ENCODE assay signal across 36 cellular contexts in genomic region chr9:132955768-132956167, GRCh38. TPM values are rescaled to one million over a fixed set of nuclear protein-coding genes. Genes with fewer than 3 reads are reported as not detected.
"Had no signal": no experiment of that assay in that cellular context is flagged by ENCODE, and none has a peak within 500 bp of the region (broad histone marks: within the 10 kb centered on the region; RNA-seq: fewer than 3 reads in every experiment).

No MANE protein-coding gene starts in this region.

- DNase-seq: activated effector memory CD4-positive, alpha-beta T cell treated with anti-CD3 and anti-CD28 coated beads, Interleukin-2, amount 50 U/mL, for 16 hours; activated effector memory CD4-positive, alpha-beta T cell treated with Interleukin-2 at 50 U/mL for 16 hours; activated gamma-delta T cell; activated gamma-delta T cell treated with Interleukin-2 at 50 U/mL for 16 hours; activated naive CD4-positive, alpha-beta T cell; activated naive CD4-positive, alpha-beta T cell treated with anti-CD3 and anti-CD28 coated beads for 36 hours; activated naive CD4-positive, alpha-beta T cell treated with anti-CD3 and anti-CD28 coated beads, Interleukin-2, amount 10 ng/mL, durations not matched to agents 7 days and 5 days; activated naive CD4-positive, alpha-beta T cell treated with anti-CD3 and anti-CD28 coated beads, Interleukin-2, amount 50 U/mL, for 16 hours; activated naive CD4-positive, alpha-beta T cell treated with Interleukin-2 at 50 U/mL for 16 hours; activated naive CD8-positive, alpha-beta T cell treated with anti-CD3 and anti-CD28 coated beads for 36 hours; activated naive CD8-positive, alpha-beta T cell treated with anti-CD3 and anti-CD28 coated beads, Interleukin-2, amount 10 ng/mL, durations not matched to agents 7 days and 5 days; activated naive CD8-positive, alpha-beta T cell treated with anti-CD3 and anti-CD28 coated beads, Interleukin-2, amount 50 U/mL, for 24 hours; activated T-cell treated with anti-CD3 and anti-CD28 coated beads, Interleukin-2, amount 50 U/mL, for 1 hour; activated T-cell treated with anti-CD3 and anti-CD28 coated beads, Interleukin-2, amount 50 U/mL, for 24 hours; activated T-cell treated with anti-CD3 and anti-CD28 coated beads, Interleukin-2, amount 50 U/mL, for 4 hours; activated T-cell treated with anti-CD3 and anti-CD28 coated beads, Interleukin-2, amount 50 U/mL, for 48 hours; activated T-cell treated with anti-CD3 and anti-CD28 coated beads, Interleukin-2, amount 50 U/mL, for 72 hours; adrenal gland; amniotic stem cell; amygdala; anterior cingulate cortex; aorta; body of pancreas; brain microvascular endothelial cell; central memory CD4-positive, alpha-beta T cell; cerebellar nuclear complex had no signal

- H3K27me3 ChIP-seq: adrenal gland, ascending aorta, body of pancreas, brain microvascular endothelial cell, breast epithelium, cardiac muscle cell had no signal

- H3K9me3 ChIP-seq: adrenal gland had no signal

- H3K4me1 ChIP-seq: adrenal gland, ascending aorta, body of pancreas, breast epithelium had no signal

- H3K36me3 ChIP-seq: adrenal gland, ascending aorta, brain microvascular endothelial cell, breast epithelium, cardiac muscle cell had no signal

- H3K4me3 ChIP-seq: adrenal gland, ascending aorta, body of pancreas, breast epithelium, cardiac muscle cell had no signal

- H3K27ac ChIP-seq: adrenal gland, ascending aorta, body of pancreas, brain microvascular endothelial cell, breast epithelium, cardiac muscle cell had no signal

RNA-seq across cellular contexts. Expression of gene GFI1B, which starts 22.7 kb away (rescaled TPM):
- total RNA-seq: activated naive CD4-positive, alpha-beta T cell treated with anti-CD3 and anti-CD28 coated beads for 36 hours; activated naive CD8-positive, alpha-beta T cell treated with anti-CD3 and anti-CD28 coated beads for 36 hours; activated naive CD8-positive, alpha-beta T cell treated with anti-CD3 and anti-CD28 coated beads, Interleukin-2, amount 10 ng/mL, durations not matched to agents 7 days and 5 days; activated T-helper 1 cell treated with anti-CD3 and anti-CD28 coated beads, Interleukin-12 subunit alpha, Interleukin-12 subunit beta, Interleukin-2, Interleukin-4 antibody, amounts not matched to agents 30 ng/mL and 10 ng/mL and 1 ng/mL, durations not matched to agents 14 hours and 24 hours and 36 hours; activated T-helper 17 cell treated with anti-CD3 and anti-CD28 coated beads, Interleukin-2, amount 50 U/mL, for 72 hours; activated T-helper 2 cell treated with anti-CD3 and anti-CD28 coated beads, Interferon-gamma antibody, Interleukin-2, Interleukin-4, amounts not matched to agents 10 μg/mL and 5 μg/mL and 100 μg/mL, durations not matched to agents 14 hours and 24 hours and 36 hours; aorta; ascending aorta; astrocyte; body of pancreas; breast epithelium; bronchial epithelial cell; cardiac septum; chondrocyte had no signal
